1 cellular context compared by ENCODE assay signal in the genomic region with DNA sequence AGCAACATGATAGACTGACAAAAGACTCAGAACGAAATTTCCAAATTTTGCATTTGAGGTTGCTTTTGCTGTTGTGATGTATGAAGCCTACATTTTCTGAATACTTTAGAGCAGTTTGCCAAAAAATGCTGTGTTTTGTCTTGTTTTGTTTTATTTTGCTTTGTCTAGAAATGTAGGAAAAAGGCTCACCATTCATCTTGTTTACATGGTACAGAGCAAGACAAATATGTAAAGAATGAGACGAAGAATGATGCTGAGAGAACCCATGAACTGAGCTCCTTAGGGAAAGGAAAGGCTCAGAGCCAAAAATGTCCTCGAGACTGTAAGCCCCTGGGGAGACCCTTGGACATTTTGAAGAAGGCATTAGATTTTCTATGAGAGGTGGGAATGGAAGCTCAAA.
TF ChIP-seq lines count a peak whose summit lies in the region.

No MANE protein-coding gene starts in this region.

TF ChIP-seq in IMR-90, 13 proteins besides CTCF, POLR2A, EP300 and RAD21:
- TF ChIP-seq CHD1 (IDR thresholded peaks at IDR 0.05; ENCODE audit: low read depth, low read length) = no peak
- TF ChIP-seq MAFK (IDR thresholded peaks at IDR 0.05; ENCODE audit: low read depth, low read length) = no peak
- no peak for TF ChIP-seq BHLHE40 (IDR thresholded peaks at IDR 0.05; ENCODE audit: low read depth, low read length)
- TF ChIP-seq MAZ (IDR thresholded peaks at IDR 0.05; ENCODE audit: borderline replicate concordance, low read depth, low read length) = no peak
- no peak for TF ChIP-seq RCOR1 (IDR thresholded peaks at IDR 0.05; ENCODE audit: insufficient replicate concordance, low read length)
- TF ChIP-seq SMC3 (IDR thresholded peaks at IDR 0.05; ENCODE audit: low read depth, low read length) = no peak
- TF ChIP-seq NFE2L2 (IDR thresholded peaks at IDR 0.05; ENCODE audit: low read depth, low read length) = no peak
